Comparison of ENCODE assay signal across 8 cellular contexts in genomic region chr9:131667576-131667975, GRCh38.
A peak's percentile ranks its signal among the peaks of the same experiment; 100 is the strongest.
DNase-seq lines count a peak whose midpoint lies in the region; ATAC-seq and TF ChIP-seq lines count a peak whose summit lies in the region.

No MANE protein-coding gene starts in this region.

- H3K27me3 Mint-ChIP-seq in dendritic cell treated with granulocyte-macrophage colony-stimulating factor and Interleukin-4, amounts not matched to agents 40 ng/mL and 50 ng/mL, for 4 days = no peaks in the 10 kb centered on the region

- H3K4me1 Mint-ChIP-seq in dendritic cell treated with granulocyte-macrophage colony-stimulating factor and Interleukin-4, amounts not matched to agents 40 ng/mL and 50 ng/mL, for 4 days (ENCODE audit: low read depth) = peaks cover 95% of the 10 kb centered on the region

- DNase-seq in GM10248 (ENCODE audit: extremely low spot score) (peak; percentile 44), UCSD-AML1 (lab: John Stamatoyannopoulos, UW; ENCODE audit: unreplicated experiment) (no peak), NCI-H524 treated with DMSO at 0.1 percent for 48 hours (lab: John Stamatoyannopoulos, UW) (no peak)
- DNase-seq in activated CD4-positive, alpha-beta T cell treated with anti-CD3 and anti-CD28 coated beads for 24 hours (ENCODE audit: low read depth in 2 of 2) = peak; percentile 53 to 58
- peak; percentile 50 for DNase-seq in stimulated activated CD4-positive, alpha-beta T cell treated with anti-CD3 and anti-CD28 coated beads, Interleukin-2, amount 100 ng/mL, for 4 hours (ENCODE audit: low read depth)

- TF ChIP-seq CTCF in GM10248 (IDR thresholded peaks at IDR 0.05; ENCODE audit: control extremely low read depth, extremely low read depth, low read depth, missing control alignments) = no peak

- POLR2A ChIA-PET in GM10248 (lab: Yijun Ruan, JAX) = interaction anchor here (1.0 to 1.3 kb wide), 4 partner anchors 10 to 66 kb away, joined by 3 to 4 read pairs (median 3); no protein-coding TSS in a partner anchor

- peaks cover 77% of the 10 kb centered on the region for H3K36me3 Mint-ChIP-seq in dendritic cell treated with granulocyte-macrophage colony-stimulating factor and Interleukin-4, amounts not matched to agents 40 ng/mL and 50 ng/mL, for 4 days (ENCODE audit: low read depth)

- CTCF ChIA-PET in GM10248 (lab: Yijun Ruan, JAX) = interaction anchor here (1.2 to 3.0 kb wide), 4 partner anchors 10 to 73 kb away, joined by 3 to 14 read pairs (median 6); no protein-coding TSS in a partner anchor

- H3K9me3 Mint-ChIP-seq in dendritic cell treated with granulocyte-macrophage colony-stimulating factor and Interleukin-4, amounts not matched to agents 40 ng/mL and 50 ng/mL, for 4 days = no peaks in the 10 kb centered on the region

- H3K27ac Mint-ChIP-seq in dendritic cell treated with granulocyte-macrophage colony-stimulating factor and Interleukin-4, amounts not matched to agents 40 ng/mL and 50 ng/mL, for 4 days = peak overlapping the region; percentile 87

- no peak for ATAC-seq in HG02623 (IDR thresholded peaks at IDR 0.05; ENCODE audit: unreplicated experiment)
- no peak for ATAC-seq in HG02678 (IDR thresholded peaks at IDR 0.05; ENCODE audit: unreplicated experiment)

- intact Hi-C loops in dendritic cell treated with granulocyte-macrophage colony-stimulating factor and Interleukin-4, amounts not matched to agents 40 ng/mL and 50 ng/mL, for 4 days (cut with micrococcal nuclease) = loop anchor here (1.0 kb wide), 1 partner anchor 35 kb away; no protein-coding TSS in a partner anchor

- H3K4me3 Mint-ChIP-seq in dendritic cell treated with granulocyte-macrophage colony-stimulating factor and Interleukin-4, amounts not matched to agents 40 ng/mL and 50 ng/mL, for 4 days = no peak overlapping the region

Comparison
In these comparisons a context has a peak if more than half of its experiments do, and no peak if none do; other contexts are left out.
1. DNase-seq: peak in GM10248 (single experiment), activated CD4-positive, alpha-beta T cell treated with anti-CD3 and anti-CD28 coated beads for 24 hours (2 of 2) and stimulated activated CD4-positive, alpha-beta T cell treated with anti-CD3 and anti-CD28 coated beads, Interleukin-2, amount 100 ng/mL, for 4 hours (single experiment); none in UCSD-AML1 (single experiment) and NCI-H524 treated with DMSO at 0.1 percent for 48 hours (single experiment).